In genomic region chr19:13887529-13887928, GRCh38 we compare ENCODE assay signal across 2 cellular contexts.
TF ChIP-seq lines count a peak whose summit lies in the region.

No MANE protein-coding gene starts in this region.

TF ChIP-seq in WTC11, 78 proteins besides CTCF, POLR2A, EP300 and RAD21 (continued from another document and continues in another):
- TF ChIP-seq CBFB (CRISPR knock-in tag; IDR thresholded peaks at IDR 0.05; ENCODE audit: low read depth) (no peak), PRRX2 (CRISPR knock-in tag; IDR thresholded peaks at IDR 0.05) (no peak), SOX15 (CRISPR knock-in tag; IDR thresholded peaks at IDR 0.05) (no peak), ZBTB43 (CRISPR knock-in tag; IDR thresholded peaks at IDR 0.05) (no peak), NR1H2 (CRISPR knock-in tag; IDR thresholded peaks at IDR 0.05) (no peak), NR2C2 (CRISPR knock-in tag; IDR thresholded peaks at IDR 0.05) (no peak), MXD4 (CRISPR knock-in tag; IDR thresholded peaks at IDR 0.05; ENCODE audit: borderline replicate concordance) (no peak), JUN (CRISPR knock-in tag; IDR thresholded peaks at IDR 0.05) (no peak), AR (CRISPR knock-in tag; IDR thresholded peaks at IDR 0.05) (no peak)
- TF ChIP-seq, protein P1, sequence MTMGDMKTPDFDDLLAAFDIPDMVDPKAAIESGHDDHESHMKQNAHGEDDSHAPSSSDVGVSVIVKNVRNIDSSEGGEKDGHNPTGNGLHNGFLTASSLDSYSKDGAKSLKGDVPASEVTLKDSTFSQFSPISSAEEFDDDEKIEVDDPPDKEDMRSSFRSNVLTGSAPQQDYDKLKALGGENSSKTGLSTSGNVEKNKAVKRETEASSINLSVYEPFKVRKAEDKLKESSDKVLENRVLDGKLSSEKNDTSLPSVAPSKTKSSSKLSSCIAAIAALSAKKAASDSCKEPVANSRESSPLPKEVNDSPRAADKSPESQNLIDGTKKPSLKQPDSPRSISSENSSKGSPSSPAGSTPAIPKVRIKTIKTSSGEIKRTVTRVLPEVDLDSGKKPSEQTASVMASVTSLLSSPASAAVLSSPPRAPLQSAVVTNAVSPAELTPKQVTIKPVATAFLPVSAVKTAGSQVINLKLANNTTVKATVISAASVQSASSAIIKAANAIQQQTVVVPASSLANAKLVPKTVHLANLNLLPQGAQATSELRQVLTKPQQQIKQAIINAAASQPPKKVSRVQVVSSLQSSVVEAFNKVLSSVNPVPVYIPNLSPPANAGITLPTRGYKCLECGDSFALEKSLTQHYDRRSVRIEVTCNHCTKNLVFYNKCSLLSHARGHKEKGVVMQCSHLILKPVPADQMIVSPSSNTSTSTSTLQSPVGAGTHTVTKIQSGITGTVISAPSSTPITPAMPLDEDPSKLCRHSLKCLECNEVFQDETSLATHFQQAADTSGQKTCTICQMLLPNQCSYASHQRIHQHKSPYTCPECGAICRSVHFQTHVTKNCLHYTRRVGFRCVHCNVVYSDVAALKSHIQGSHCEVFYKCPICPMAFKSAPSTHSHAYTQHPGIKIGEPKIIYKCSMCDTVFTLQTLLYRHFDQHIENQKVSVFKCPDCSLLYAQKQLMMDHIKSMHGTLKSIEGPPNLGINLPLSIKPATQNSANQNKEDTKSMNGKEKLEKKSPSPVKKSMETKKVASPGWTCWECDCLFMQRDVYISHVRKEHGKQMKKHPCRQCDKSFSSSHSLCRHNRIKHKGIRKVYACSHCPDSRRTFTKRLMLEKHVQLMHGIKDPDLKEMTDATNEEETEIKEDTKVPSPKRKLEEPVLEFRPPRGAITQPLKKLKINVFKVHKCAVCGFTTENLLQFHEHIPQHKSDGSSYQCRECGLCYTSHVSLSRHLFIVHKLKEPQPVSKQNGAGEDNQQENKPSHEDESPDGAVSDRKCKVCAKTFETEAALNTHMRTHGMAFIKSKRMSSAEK (CRISPR knock-in tag; IDR thresholded peaks at IDR 0.05; ENCODE audit: borderline replicate concordance): no peak
- TF ChIP-seq, protein P2, sequence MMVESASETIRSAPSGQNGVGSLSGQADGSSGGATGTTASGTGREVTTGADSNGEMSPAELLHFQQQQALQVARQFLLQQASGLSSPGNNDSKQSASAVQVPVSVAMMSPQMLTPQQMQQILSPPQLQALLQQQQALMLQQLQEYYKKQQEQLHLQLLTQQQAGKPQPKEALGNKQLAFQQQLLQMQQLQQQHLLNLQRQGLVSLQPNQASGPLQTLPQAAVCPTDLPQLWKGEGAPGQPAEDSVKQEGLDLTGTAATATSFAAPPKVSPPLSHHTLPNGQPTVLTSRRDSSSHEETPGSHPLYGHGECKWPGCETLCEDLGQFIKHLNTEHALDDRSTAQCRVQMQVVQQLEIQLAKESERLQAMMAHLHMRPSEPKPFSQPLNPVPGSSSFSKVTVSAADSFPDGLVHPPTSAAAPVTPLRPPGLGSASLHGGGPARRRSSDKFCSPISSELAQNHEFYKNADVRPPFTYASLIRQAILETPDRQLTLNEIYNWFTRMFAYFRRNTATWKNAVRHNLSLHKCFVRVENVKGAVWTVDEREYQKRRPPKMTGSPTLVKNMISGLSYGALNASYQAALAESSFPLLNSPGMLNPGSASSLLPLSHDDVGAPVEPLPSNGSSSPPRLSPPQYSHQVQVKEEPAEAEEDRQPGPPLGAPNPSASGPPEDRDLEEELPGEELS (CRISPR knock-in tag; IDR thresholded peaks at IDR 0.05): no peak
- TF ChIP-seq, protein P3, sequence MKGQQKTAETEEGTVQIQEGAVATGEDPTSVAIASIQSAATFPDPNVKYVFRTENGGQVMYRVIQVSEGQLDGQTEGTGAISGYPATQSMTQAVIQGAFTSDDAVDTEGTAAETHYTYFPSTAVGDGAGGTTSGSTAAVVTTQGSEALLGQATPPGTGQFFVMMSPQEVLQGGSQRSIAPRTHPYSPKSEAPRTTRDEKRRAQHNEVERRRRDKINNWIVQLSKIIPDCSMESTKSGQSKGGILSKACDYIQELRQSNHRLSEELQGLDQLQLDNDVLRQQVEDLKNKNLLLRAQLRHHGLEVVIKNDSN (CRISPR knock-in tag; IDR thresholded peaks at IDR 0.05): no peak

TF ChIP-seq in SK-N-SH, 30 proteins besides CTCF, POLR2A, EP300 and RAD21:
- TF ChIP-seq SIN3A (IDR thresholded peaks at IDR 0.05; ENCODE audit: borderline replicate concordance, low read depth, low read length) (no peak), JUND (IDR thresholded peaks at IDR 0.05) (no peak)
- TF ChIP-seq, protein P4, sequence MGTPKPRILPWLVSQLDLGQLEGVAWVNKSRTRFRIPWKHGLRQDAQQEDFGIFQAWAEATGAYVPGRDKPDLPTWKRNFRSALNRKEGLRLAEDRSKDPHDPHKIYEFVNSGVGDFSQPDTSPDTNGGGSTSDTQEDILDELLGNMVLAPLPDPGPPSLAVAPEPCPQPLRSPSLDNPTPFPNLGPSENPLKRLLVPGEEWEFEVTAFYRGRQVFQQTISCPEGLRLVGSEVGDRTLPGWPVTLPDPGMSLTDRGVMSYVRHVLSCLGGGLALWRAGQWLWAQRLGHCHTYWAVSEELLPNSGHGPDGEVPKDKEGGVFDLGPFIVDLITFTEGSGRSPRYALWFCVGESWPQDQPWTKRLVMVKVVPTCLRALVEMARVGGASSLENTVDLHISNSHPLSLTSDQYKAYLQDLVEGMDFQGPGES (IDR thresholded peaks at IDR 0.05; ENCODE audit: low read depth, low read length): no peak
